In the genomic region with DNA sequence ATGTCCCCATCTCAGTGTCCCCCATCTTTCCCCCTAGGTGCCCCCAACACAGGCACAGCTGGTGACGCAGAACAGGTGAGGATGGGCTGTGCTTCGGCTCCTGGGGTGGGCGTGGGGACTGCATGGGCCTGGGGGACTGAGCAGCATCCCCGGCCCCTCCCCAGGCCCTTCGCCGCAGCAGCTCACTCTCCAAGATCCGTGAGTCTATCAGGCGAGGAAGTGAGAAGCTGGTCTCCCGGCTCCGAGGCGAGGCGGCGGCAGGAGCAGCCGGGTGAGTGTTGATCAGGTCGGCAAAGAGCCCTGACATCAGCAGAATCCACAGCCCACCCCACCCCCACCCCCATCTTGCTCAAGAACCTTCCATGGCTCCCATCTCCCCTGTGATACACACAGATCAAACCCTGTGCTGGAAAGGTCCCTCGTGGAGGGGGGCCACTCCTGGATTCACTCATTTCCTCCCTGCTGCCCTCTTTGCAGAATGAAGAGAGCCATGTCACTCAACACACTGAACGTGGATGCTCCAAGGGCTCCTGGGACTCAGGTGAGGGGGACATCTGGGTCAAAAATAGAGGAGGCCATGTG, we compare ENCODE assay signal across 22 cellular contexts. TPM values are rescaled to one million over a fixed set of nuclear protein-coding genes. Genes with fewer than 3 reads are reported as not detected.
"Had no signal": no experiment of that assay in that cellular context is flagged by ENCODE, and none has a peak within 500 bp of the region (broad histone marks: within the 10 kb centered on the region; RNA-seq: fewer than 3 reads in every experiment).

No MANE protein-coding gene starts in this region.

- H3K4me3 ChIP-seq: Peyer's patch, SJSA1 had no signal

- H3K27me3 ChIP-seq: Peyer's patch, SJSA1 had no signal

- H3K4me1 ChIP-seq: Peyer's patch, SJSA1 had no signal

- ATAC-seq: activated T-helper 17 cell treated with anti-CD3 and anti-CD28 coated beads, Interleukin-2, amount 50 U/mL, for 72 hours had no signal

- DNase-seq: activated B cell treated with CpG ODN at 0.5 μM for 24 hours; activated CD4-positive, alpha-beta memory T cell treated with anti-CD3 and anti-CD28 coated beads, Interleukin-2, amount 10 ng/mL, durations not matched to agents 7 days and 5 days; activated CD4-positive, alpha-beta T cell treated with anti-CD3 and anti-CD28 coated beads for 1 hour; activated CD4-positive, alpha-beta T cell treated with anti-CD3 and anti-CD28 coated beads, Interleukin-2, amount 50 U/mL, for 1 hour; activated gamma-delta T cell treated with Interleukin-2 at 50 U/mL for 16 hours; activated T-cell treated with anti-CD3 and anti-CD28 coated beads for 4 hours; activated T-cell treated with anti-CD3 and anti-CD28 coated beads, Interleukin-2, amount 50 U/mL, for 48 hours; aorta; central memory CD4-positive, alpha-beta T cell; Karpas-422; MM.1S; NCI-H1105; NCI-H1436; NCI-H1694 treated with DMSO at 0.1 percent for 48 hours; NCI-H2029 treated with DMSO at 0.1 percent for 48 hours; NCI-H510A treated with DMSO at 0.1 percent for 48 hours; Peyer's patch; SHP77; T-helper 2 cell; T1000 had no signal

- H3K9me3 ChIP-seq: Peyer's patch had no signal

- H3K27ac ChIP-seq: Peyer's patch, SJSA1 had no signal

RNA-seq across cellular contexts. Expression of a gene that starts 10.0 kb away (rescaled TPM):
- polyA plus RNA-seq: aorta had no signal
